In genomic region chr3:49805884-49806701, GRCh38 we compare ENCODE assay signal across 8 cellular contexts. TPM values are rescaled to one million over a fixed set of nuclear protein-coding genes. Genes with fewer than 3 reads are reported as not detected.
A peak's percentile ranks its signal among the peaks of the same experiment; 100 is the strongest.
DNase-seq lines count a peak whose midpoint lies in the region; ATAC-seq and TF ChIP-seq lines count a peak whose summit lies in the region.

No MANE protein-coding gene starts in this region.

- intact Hi-C loops in posterior vena cava (cut with DNase I) = loop anchor here (2.0 kb wide), 2 partner anchors 33 to 35 kb away; no protein-coding TSS in a partner anchor

- H3K4me3 ChIP-seq in GM08714 (ENCODE audit: low read length) = peak overlapping the region; percentile 12; the same call in 1 of the 2 replicates
- H3K4me3 ChIP-seq in fibroblast of pulmonary artery (replicated peaks; ENCODE audit: low read depth, low read length) = peak overlapping the region; percentile 82

- DNase-seq in OCI-M1 (lab: John Stamatoyannopoulos, UW) = peak; percentile 53
- DNase-seq in fibroblast of pulmonary artery (ENCODE audit: low read depth) = peak; percentile 88
- peak; percentile 31 for DNase-seq in retina
- DNase-seq in posterior vena cava (ENCODE audit: low spot score) = no peak
- no peak for DNase-seq in NCI-H2171 (lab: John Stamatoyannopoulos, UW)

- ATAC-seq in HG03432 (IDR thresholded peaks at IDR 0.05; ENCODE audit: unreplicated experiment) (no peak), GM21447 (IDR thresholded peaks at IDR 0.05; ENCODE audit: unreplicated experiment) (no peak)

- TF ChIP-seq CTCF in fibroblast of pulmonary artery (IDR thresholded peaks at IDR 0.05; ENCODE audit: low read length, missing control alignments) = no peak

RNA-seq across cellular contexts. Expression of gene INKA1, which starts 3.0 kb away (rescaled TPM):
- total RNA-seq in posterior vena cava = 1 to 10 TPM; 5.6 to 5.9 TPM

RNA-seq across cellular contexts. Expression of gene CDHR4, which starts 6.4 kb away (rescaled TPM):
- total RNA-seq in posterior vena cava = under 1 TPM; 0.29 to 0.46 TPM

RNA-seq across cellular contexts. Expression of gene UBA7, which starts 7.7 kb away (rescaled TPM):
- 10 to 100 TPM; 32.1 to 56.9 TPM for total RNA-seq in posterior vena cava

RNA-seq across cellular contexts. Expression of gene IP6K1, which starts 19.8 kb away (rescaled TPM):
- total RNA-seq in posterior vena cava = 10 to 100 TPM; 31.5 to 33.3 TPM

RNA-seq across cellular contexts. Expression of gene TRAIP, which starts 50.3 kb away (rescaled TPM):
- total RNA-seq in posterior vena cava = 1 to 10 TPM; 1.5 to 2.2 TPM

Comparison
In these comparisons a context has a peak if more than half of its experiments do, and no peak if none do; other contexts are left out.
1. DNase-seq: peak in OCI-M1 (single experiment), fibroblast of pulmonary artery (single experiment) and retina (single experiment); none in posterior vena cava (single experiment) and NCI-H2171 (single experiment).